15 cellular contexts compared by ENCODE assay signal in the genomic region with DNA sequence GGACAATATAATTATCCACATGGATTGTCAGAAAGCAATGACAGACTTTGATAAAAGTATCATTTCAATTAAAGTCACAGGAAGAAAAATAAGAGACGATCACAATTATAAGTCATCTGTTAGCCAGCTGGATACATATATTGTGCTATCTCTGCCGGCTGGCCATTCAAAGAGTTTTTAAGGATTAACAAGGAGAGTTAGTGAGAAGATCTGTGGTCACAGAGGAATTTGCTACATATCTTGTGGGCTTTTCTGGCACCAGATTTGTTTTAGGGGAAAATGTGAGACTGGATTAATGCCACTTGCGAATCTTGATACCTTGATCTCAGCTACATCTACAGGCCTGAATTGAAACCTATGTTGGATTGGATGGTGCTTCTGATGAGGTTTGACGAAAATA.
A peak's percentile ranks its signal among the peaks of the same experiment; 100 is the strongest.
DNase-seq lines count a peak whose midpoint lies in the region; ATAC-seq and TF ChIP-seq lines count a peak whose summit lies in the region.
"Had no signal": no experiment of that assay in that cellular context is flagged by ENCODE, and none has a peak within 500 bp of the region (broad histone marks: within the 10 kb centered on the region; RNA-seq: fewer than 3 reads in every experiment).

No MANE protein-coding gene starts in this region.

- no peaks in the 10 kb centered on the region for H3K27me3 ChIP-seq in ascending aorta
- H3K27me3 ChIP-seq: BLaER1 had no signal

- H3K9me3 ChIP-seq in ascending aorta, result no peaks in the 10 kb centered on the region

- H3K36me3 ChIP-seq in ascending aorta, result no peaks in the 10 kb centered on the region
- H3K36me3 ChIP-seq: BLaER1 had no signal

- no peak overlapping the region for H3K4me3 ChIP-seq in ascending aorta
- H3K4me3 ChIP-seq: BLaER1 had no signal

- intact Hi-C loops in ascending aorta (cut with DNase I), result no loop called here

- DNase-seq in AG08395 (ENCODE audit: low spot score), result peak; percentile 69
- peak; percentile 64 for DNase-seq in HCEC 1CT
- DNase-seq in amniotic stem cell (lab: John Stamatoyannopoulos, UW), result peak; percentile 13
- peak; percentile 33 for DNase-seq in hepatic stellate cell (ENCODE audit: low spot score)
- DNase-seq in ascending aorta (ENCODE audit: low spot score in 2 of 2), result no peak
- DNase-seq: activated effector memory CD4-positive, alpha-beta T cell treated with anti-CD3 and anti-CD28 coated beads, Interleukin-2, amount 50 U/mL, for 16 hours; DND-41; effector memory CD4-positive, alpha-beta T cell; NCI-H187 treated with DMSO at 0.1 percent for 48 hours; NCI-H526 had no signal

- no peak for ATAC-seq in HG03159 (IDR thresholded peaks at IDR 0.05; ENCODE audit: unreplicated experiment)
- ATAC-seq in GM19463 (IDR thresholded peaks at IDR 0.05; ENCODE audit: unreplicated experiment), result no peak
- no peak for ATAC-seq in GM21737 (IDR thresholded peaks at IDR 0.05; ENCODE audit: unreplicated experiment)
- ATAC-seq: stimulated activated effector memory CD8-positive, alpha-beta T cell treated with anti-CD3 and anti-CD28 coated beads, Interleukin-12 subunit alpha, Interleukin-12 subunit beta, amount 100 ng/mL, for 72 hours had no signal

- H3K27ac ChIP-seq in ascending aorta, result no peak overlapping the region
- H3K27ac ChIP-seq: BLaER1 had no signal

- no peak for TF ChIP-seq CTCF in ascending aorta (IDR thresholded peaks at IDR 0.05)

- H3K4me1 ChIP-seq in ascending aorta, result peaks cover 0 to 4% of the 10 kb centered on the region in 2 donors
- H3K4me1 ChIP-seq: BLaER1 had no signal

Comparison
In these comparisons a context has a peak if more than half of its experiments do, and no peak if none do; other contexts are left out.
1. DNase-seq: peak in AG08395 (single experiment), HCEC 1CT (single experiment), amniotic stem cell (single experiment) and hepatic stellate cell (single experiment); none in ascending aorta (0 of 2).